In genomic region chr1:51990478-51990965, GRCh38 we compare ENCODE assay signal across 1 cellular context.
TF ChIP-seq lines count a peak whose summit lies in the region.

Gene RAB3B (minus strand): TSS chr1:51990700. CDS start chr1:51977117, 13,583 bp downstream.

TF ChIP-seq in H1, 55 proteins besides CTCF, POLR2A, EP300 and RAD21 (continued from another document):
- TF ChIP-seq SP4 (IDR thresholded peaks at IDR 0.05; ENCODE audit: low read length): no peak
- peak; percentile 50; the same call in 1 of the 2 replicates for TF ChIP-seq RBBP5 (IDR thresholded peaks at IDR 0.05; ENCODE audit: borderline replicate concordance, low read depth, low read length)
- peak; percentile 83 for TF ChIP-seq PHF8 (conservative IDR thresholded peaks at IDR 0.05; ENCODE audit: low read depth, low read length)
- peak; percentile 56; the same call in 1 of the 2 replicates for TF ChIP-seq POLR2AphosphoS5 (IDR thresholded peaks at IDR 0.05; ENCODE audit: low read depth, low read length)
- TF ChIP-seq SIX5 (IDR thresholded peaks at IDR 0.05; ENCODE audit: low read depth, low read length): no peak
- TF ChIP-seq JUN (IDR thresholded peaks at IDR 0.05; ENCODE audit: low read depth, low read length): no peak
- no peak for TF ChIP-seq SUZ12 (IDR thresholded peaks at IDR 0.05; ENCODE audit: low read length)
- TF ChIP-seq RFX5 (IDR thresholded peaks at IDR 0.05; ENCODE audit: borderline replicate concordance, low read depth, low read length): no peak
- TF ChIP-seq KDM4A (IDR thresholded peaks at IDR 0.05; ENCODE audit: low read depth, low read length, severe bottlenecking): peak; percentile 79
- TF ChIP-seq CHD1 (IDR thresholded peaks at IDR 0.05; ENCODE audit: low read depth, low read length): no peak
- no peak for TF ChIP-seq GABPA (IDR thresholded peaks at IDR 0.05; ENCODE audit: borderline replicate concordance, insufficient read depth, low read length)
- TF ChIP-seq BRCA1 (IDR thresholded peaks at IDR 0.05; ENCODE audit: low read depth, low read length): no peak
- TF ChIP-seq SP1 (IDR thresholded peaks at IDR 0.05; ENCODE audit: low read depth, low read length): peak; percentile 39; the same call in 1 of the 2 replicates
- TF ChIP-seq EGR1 (IDR thresholded peaks at IDR 0.05; ENCODE audit: borderline replicate concordance, low read depth, low read length): no peak; the same call in 1 of the 2 replicates
- TF ChIP-seq, protein P1, sequence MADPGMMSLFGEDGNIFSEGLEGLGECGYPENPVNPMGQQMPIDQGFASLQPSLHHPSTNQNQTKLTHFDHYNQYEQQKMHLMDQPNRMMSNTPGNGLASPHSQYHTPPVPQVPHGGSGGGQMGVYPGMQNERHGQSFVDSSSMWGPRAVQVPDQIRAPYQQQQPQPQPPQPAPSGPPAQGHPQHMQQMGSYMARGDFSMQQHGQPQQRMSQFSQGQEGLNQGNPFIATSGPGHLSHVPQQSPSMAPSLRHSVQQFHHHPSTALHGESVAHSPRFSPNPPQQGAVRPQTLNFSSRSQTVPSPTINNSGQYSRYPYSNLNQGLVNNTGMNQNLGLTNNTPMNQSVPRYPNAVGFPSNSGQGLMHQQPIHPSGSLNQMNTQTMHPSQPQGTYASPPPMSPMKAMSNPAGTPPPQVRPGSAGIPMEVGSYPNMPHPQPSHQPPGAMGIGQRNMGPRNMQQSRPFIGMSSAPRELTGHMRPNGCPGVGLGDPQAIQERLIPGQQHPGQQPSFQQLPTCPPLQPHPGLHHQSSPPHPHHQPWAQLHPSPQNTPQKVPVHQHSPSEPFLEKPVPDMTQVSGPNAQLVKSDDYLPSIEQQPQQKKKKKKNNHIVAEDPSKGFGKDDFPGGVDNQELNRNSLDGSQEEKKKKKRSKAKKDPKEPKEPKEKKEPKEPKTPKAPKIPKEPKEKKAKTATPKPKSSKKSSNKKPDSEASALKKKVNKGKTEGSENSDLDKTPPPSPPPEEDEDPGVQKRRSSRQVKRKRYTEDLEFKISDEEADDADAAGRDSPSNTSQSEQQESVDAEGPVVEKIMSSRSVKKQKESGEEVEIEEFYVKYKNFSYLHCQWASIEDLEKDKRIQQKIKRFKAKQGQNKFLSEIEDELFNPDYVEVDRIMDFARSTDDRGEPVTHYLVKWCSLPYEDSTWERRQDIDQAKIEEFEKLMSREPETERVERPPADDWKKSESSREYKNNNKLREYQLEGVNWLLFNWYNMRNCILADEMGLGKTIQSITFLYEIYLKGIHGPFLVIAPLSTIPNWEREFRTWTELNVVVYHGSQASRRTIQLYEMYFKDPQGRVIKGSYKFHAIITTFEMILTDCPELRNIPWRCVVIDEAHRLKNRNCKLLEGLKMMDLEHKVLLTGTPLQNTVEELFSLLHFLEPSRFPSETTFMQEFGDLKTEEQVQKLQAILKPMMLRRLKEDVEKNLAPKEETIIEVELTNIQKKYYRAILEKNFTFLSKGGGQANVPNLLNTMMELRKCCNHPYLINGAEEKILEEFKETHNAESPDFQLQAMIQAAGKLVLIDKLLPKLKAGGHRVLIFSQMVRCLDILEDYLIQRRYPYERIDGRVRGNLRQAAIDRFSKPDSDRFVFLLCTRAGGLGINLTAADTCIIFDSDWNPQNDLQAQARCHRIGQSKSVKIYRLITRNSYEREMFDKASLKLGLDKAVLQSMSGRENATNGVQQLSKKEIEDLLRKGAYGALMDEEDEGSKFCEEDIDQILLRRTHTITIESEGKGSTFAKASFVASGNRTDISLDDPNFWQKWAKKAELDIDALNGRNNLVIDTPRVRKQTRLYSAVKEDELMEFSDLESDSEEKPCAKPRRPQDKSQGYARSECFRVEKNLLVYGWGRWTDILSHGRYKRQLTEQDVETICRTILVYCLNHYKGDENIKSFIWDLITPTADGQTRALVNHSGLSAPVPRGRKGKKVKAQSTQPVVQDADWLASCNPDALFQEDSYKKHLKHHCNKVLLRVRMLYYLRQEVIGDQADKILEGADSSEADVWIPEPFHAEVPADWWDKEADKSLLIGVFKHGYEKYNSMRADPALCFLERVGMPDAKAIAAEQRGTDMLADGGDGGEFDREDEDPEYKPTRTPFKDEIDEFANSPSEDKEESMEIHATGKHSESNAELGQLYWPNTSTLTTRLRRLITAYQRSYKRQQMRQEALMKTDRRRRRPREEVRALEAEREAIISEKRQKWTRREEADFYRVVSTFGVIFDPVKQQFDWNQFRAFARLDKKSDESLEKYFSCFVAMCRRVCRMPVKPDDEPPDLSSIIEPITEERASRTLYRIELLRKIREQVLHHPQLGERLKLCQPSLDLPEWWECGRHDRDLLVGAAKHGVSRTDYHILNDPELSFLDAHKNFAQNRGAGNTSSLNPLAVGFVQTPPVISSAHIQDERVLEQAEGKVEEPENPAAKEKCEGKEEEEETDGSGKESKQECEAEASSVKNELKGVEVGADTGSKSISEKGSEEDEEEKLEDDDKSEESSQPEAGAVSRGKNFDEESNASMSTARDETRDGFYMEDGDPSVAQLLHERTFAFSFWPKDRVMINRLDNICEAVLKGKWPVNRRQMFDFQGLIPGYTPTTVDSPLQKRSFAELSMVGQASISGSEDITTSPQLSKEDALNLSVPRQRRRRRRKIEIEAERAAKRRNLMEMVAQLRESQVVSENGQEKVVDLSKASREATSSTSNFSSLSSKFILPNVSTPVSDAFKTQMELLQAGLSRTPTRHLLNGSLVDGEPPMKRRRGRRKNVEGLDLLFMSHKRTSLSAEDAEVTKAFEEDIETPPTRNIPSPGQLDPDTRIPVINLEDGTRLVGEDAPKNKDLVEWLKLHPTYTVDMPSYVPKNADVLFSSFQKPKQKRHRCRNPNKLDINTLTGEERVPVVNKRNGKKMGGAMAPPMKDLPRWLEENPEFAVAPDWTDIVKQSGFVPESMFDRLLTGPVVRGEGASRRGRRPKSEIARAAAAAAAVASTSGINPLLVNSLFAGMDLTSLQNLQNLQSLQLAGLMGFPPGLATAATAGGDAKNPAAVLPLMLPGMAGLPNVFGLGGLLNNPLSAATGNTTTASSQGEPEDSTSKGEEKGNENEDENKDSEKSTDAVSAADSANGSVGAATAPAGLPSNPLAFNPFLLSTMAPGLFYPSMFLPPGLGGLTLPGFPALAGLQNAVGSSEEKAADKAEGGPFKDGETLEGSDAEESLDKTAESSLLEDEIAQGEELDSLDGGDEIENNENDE (IDR thresholded peaks at IDR 0.05; ENCODE audit: insufficient replicate concordance, low read length): no peak
- TF ChIP-seq BCL11A (IDR thresholded peaks at IDR 0.05; ENCODE audit: low read depth in 2 of 2, low read length in 2 of 2): no peak
- TF ChIP-seq TBP (IDR thresholded peaks at IDR 0.05; ENCODE audit: low read depth, low read length): peak; percentile 75
- peak; percentile 86 for TF ChIP-seq TAF1 (IDR thresholded peaks at IDR 0.05; ENCODE audit: low read depth, low read length)
- TF ChIP-seq JUND (IDR thresholded peaks at IDR 0.05; ENCODE audit: low read length): no peak
- peak; percentile 71 for TF ChIP-seq TAF7 (optimal IDR thresholded peaks at IDR 0.05; ENCODE audit: borderline replicate concordance, low read depth, low read length)
